ENCODE assay signal across 16 cellular contexts in the genomic region with DNA sequence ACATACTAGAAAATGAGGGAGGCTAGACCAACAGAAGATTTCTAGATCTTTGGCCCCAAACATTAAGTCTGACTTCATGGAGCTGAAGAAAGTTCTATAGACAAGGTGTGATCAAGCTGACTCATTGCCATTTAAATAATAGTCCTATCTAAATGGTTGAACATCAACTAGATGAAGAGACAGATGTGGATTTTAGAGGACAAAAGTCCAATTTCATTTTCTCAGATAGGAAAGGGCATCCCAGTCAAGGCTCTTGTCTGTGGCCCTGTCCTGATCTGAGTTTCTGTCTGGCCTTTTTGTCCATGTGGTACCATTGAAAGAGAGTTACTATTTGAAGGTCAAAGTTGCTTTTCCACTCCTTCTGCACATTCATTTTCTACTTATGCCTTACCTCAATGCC.
DNase-seq lines count a peak whose midpoint lies in the region; ATAC-seq and TF ChIP-seq lines count a peak whose summit lies in the region.
"Had no signal": no experiment of that assay in that cellular context is flagged by ENCODE, and none has a peak within 500 bp of the region (broad histone marks: within the 10 kb centered on the region; RNA-seq: fewer than 3 reads in every experiment).

No MANE protein-coding gene starts in this region.

- no peaks in the 10 kb centered on the region for H3K4me1 Mint-ChIP-seq in CD14-positive monocyte
- peaks cover 13 to 47% of the 10 kb centered on the region in 2 donors for H3K4me1 Mint-ChIP-seq in immature natural killer cell

- POLR2A ChIA-PET in SK-N-SH (lab: Yijun Ruan, JAX) = no interaction called here

- no peaks in the 10 kb centered on the region for H3K27me3 Mint-ChIP-seq in CD14-positive monocyte (ENCODE audit: low read depth in 3 of 3)
- no peaks in the 10 kb centered on the region for H3K27me3 Mint-ChIP-seq in immature natural killer cell (ENCODE audit: low read depth in 3 of 3)

- CTCF ChIA-PET in SK-N-SH (lab: Yijun Ruan, JAX) = interaction anchor here (1.5 kb wide), 1 partner anchor 261 kb away, joined by 3 read pairs; no protein-coding TSS in a partner anchor

- peaks cover 52% of the 10 kb centered on the region for H3F3A ChIP-seq in SK-N-SH (replicated peaks; ENCODE audit: insufficient read depth)

- H3K36me3 ChIP-seq in SK-N-SH (replicated peaks in 1 of 2; ENCODE audit: control insufficient read depth in 1 of 2, insufficient read depth in 2 of 2, low read length in 1 of 2) (peaks cover 13 to 22% of the 10 kb centered on the region in 2 experiments), muscle layer of colon (ENCODE audit: insufficient read depth, low read length) (no peaks in the 10 kb centered on the region)

- H3K27ac Mint-ChIP-seq in CD14-positive monocyte (no peak overlapping the region), immature natural killer cell (no peak overlapping the region)

- no peaks in the 10 kb centered on the region for H4K20me1 ChIP-seq in SK-N-SH (ENCODE audit: insufficient read depth)

- H3K9me3 Mint-ChIP-seq in CD14-positive monocyte (no peaks in the 10 kb centered on the region), immature natural killer cell (no peaks in the 10 kb centered on the region)

- DNase-seq in SK-N-SH = no peak
- DNase-seq in foreskin keratinocyte = no peak
- DNase-seq in CD14-positive monocyte (ENCODE audit: low spot score) = no peak
- DNase-seq in immature natural killer cell = no peak
- no peak for DNase-seq in CD1c-positive myeloid dendritic cell (ENCODE audit: extremely low spot score)
- DNase-seq: DMS79, GOT3, Kasumi-1, NCI-H2029 treated with DMSO at 0.1 percent for 48 hours, NCI-H510A treated with DMSO at 0.1 percent for 48 hours, SIG-M5 had no signal

- ATAC-seq in SK-N-SH treated with all-trans-retinoic acid at 6 μM for 48 hours (no peak), foreskin keratinocyte (no peak), HG02973 (IDR thresholded peaks at IDR 0.05; ENCODE audit: unreplicated experiment) (no peak)

- peak overlapping the region; percentile 60; the same call in 1 of the 2 replicates for H3K4me2 ChIP-seq in SK-N-SH
- H3K4me2 ChIP-seq: BLaER1 treated with 17β-estradiol and CSF1 and Interleukin-3, amounts not matched to agents 10 nM and 100 nM had no signal

- no peak overlapping the region for H3K4me3 Mint-ChIP-seq in CD14-positive monocyte
- no peak overlapping the region for H3K4me3 Mint-ChIP-seq in immature natural killer cell

- H3K27ac ChIP-seq in SK-N-SH (ENCODE audit: low read depth in 2 of 2, low read length in 1 of 2) = peak overlapping the region; percentile 69 to 99; a peak in 3 of 4 replicates
- peak overlapping the region; percentile 84 for H3K27ac ChIP-seq in foreskin keratinocyte
- H3K27ac ChIP-seq in muscle layer of colon (ENCODE audit: low read depth, low read length) = peak overlapping the region; percentile 71
- H3K27ac ChIP-seq: 22Rv1; BLaER1 treated with 17β-estradiol and CSF1 and Interleukin-3, amounts not matched to agents 10 nM and 100 nM had no signal

- H3K79me2 ChIP-seq in SK-N-SH (ENCODE audit: insufficient read depth) = peaks cover 87% of the 10 kb centered on the region

- H3K9ac ChIP-seq in SK-N-SH = peak overlapping the region; percentile 84
- H3K9ac ChIP-seq in muscle layer of colon (ENCODE audit: low read length) = no peak overlapping the region
- H3K9ac ChIP-seq: BLaER1 treated with 17β-estradiol and CSF1 and Interleukin-3, amounts not matched to agents 10 nM and 100 nM had no signal

- H3K27me3 ChIP-seq in SK-N-SH (ENCODE audit: insufficient read depth) (no peaks in the 10 kb centered on the region), foreskin keratinocyte (no peaks in the 10 kb centered on the region), muscle layer of colon (ENCODE audit: control insufficient read depth in 1 of 2, insufficient read depth in 2 of 2, low read length in 2 of 2) (no peaks in the 10 kb centered on the region)
- H3K27me3 ChIP-seq: BLaER1 treated with 17β-estradiol and CSF1 and Interleukin-3, amounts not matched to agents 10 nM and 100 nM had no signal

- no peak overlapping the region for H2AFZ ChIP-seq in SK-N-SH (ENCODE audit: low read depth)

- H3K9me3 ChIP-seq in SK-N-SH (no peaks in the 10 kb centered on the region), muscle layer of colon (ENCODE audit: low read length) (no peaks in the 10 kb centered on the region)

- TF ChIP-seq EP300 in SK-N-SH (IDR thresholded peaks at IDR 0.05; ENCODE audit: borderline replicate concordance in 1 of 2, low read depth in 1 of 2, low read length in 1 of 2) = no peak

- H3K36me3 Mint-ChIP-seq in CD14-positive monocyte (peaks cover 6 to 12% of the 10 kb centered on the region in 2 donors), immature natural killer cell (no peaks in the 10 kb centered on the region)

- H3K9me2 ChIP-seq in SK-N-SH = no peaks in the 10 kb centered on the region

- no peak for TF ChIP-seq CTCF in SK-N-SH (IDR thresholded peaks at IDR 0.05)
- TF ChIP-seq CTCF in foreskin keratinocyte (conservative IDR thresholded peaks at IDR 0.05) = no peak
- TF ChIP-seq CTCF in CD14-positive monocyte (IDR thresholded peaks at IDR 0.05) = no peak

- intact Hi-C loops in CD14-positive monocyte (cut with micrococcal nuclease) = no loop called here

- TF ChIP-seq RAD21 in SK-N-SH (IDR thresholded peaks at IDR 0.05; ENCODE audit: low read length) = no peak

- H3K4me3 ChIP-seq in SK-N-SH (ENCODE audit: low read depth in 2 of 2, low read length in 1 of 2) = no peak overlapping the region
- no peak overlapping the region for H3K4me3 ChIP-seq in muscle layer of colon (ENCODE audit: low read depth in 1 of 2, low read length in 2 of 2)
- H3K4me3 ChIP-seq: BLaER1 treated with 17β-estradiol and CSF1 and Interleukin-3, amounts not matched to agents 10 nM and 100 nM had no signal

- peaks cover 33 to 39% of the 10 kb centered on the region in 2 experiments for H3K4me1 ChIP-seq in SK-N-SH (ENCODE audit: control insufficient read depth in 1 of 2, insufficient read depth in 2 of 2, low read depth in 1 of 2, low read length in 1 of 2)
- peaks cover 34% of the 10 kb centered on the region for H3K4me1 ChIP-seq in foreskin keratinocyte
- H3K4me1 ChIP-seq in muscle layer of colon (ENCODE audit: insufficient read depth, low read length) = peaks cover 66% of the 10 kb centered on the region

TF ChIP-seq in SK-N-SH, 30 proteins besides CTCF, POLR2A, EP300 and RAD21 (continues in another document):
- TF ChIP-seq, protein P1, sequence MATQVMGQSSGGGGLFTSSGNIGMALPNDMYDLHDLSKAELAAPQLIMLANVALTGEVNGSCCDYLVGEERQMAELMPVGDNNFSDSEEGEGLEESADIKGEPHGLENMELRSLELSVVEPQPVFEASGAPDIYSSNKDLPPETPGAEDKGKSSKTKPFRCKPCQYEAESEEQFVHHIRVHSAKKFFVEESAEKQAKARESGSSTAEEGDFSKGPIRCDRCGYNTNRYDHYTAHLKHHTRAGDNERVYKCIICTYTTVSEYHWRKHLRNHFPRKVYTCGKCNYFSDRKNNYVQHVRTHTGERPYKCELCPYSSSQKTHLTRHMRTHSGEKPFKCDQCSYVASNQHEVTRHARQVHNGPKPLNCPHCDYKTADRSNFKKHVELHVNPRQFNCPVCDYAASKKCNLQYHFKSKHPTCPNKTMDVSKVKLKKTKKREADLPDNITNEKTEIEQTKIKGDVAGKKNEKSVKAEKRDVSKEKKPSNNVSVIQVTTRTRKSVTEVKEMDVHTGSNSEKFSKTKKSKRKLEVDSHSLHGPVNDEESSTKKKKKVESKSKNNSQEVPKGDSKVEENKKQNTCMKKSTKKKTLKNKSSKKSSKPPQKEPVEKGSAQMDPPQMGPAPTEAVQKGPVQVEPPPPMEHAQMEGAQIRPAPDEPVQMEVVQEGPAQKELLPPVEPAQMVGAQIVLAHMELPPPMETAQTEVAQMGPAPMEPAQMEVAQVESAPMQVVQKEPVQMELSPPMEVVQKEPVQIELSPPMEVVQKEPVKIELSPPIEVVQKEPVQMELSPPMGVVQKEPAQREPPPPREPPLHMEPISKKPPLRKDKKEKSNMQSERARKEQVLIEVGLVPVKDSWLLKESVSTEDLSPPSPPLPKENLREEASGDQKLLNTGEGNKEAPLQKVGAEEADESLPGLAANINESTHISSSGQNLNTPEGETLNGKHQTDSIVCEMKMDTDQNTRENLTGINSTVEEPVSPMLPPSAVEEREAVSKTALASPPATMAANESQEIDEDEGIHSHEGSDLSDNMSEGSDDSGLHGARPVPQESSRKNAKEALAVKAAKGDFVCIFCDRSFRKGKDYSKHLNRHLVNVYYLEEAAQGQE (IDR thresholded peaks at IDR 0.05; ENCODE audit: low read depth, low read length) = no peak

TF ChIP-seq in SK-N-SH treated with all-trans-retinoic acid at 6 μM for 48 hours, 23 proteins besides CTCF, POLR2A, EP300 and RAD21 (continues in another document):
- TF ChIP-seq, protein P2, sequence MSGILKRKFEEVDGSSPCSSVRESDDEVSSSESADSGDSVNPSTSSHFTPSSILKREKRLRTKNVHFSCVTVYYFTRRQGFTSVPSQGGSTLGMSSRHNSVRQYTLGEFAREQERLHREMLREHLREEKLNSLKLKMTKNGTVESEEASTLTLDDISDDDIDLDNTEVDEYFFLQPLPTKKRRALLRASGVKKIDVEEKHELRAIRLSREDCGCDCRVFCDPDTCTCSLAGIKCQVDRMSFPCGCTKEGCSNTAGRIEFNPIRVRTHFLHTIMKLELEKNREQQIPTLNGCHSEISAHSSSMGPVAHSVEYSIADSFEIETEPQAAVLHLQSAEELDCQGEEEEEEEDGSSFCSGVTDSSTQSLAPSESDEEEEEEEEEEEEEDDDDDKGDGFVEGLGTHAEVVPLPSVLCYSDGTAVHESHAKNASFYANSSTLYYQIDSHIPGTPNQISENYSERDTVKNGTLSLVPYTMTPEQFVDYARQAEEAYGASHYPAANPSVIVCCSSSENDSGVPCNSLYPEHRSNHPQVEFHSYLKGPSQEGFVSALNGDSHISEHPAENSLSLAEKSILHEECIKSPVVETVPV (CRISPR knock-in tag; IDR thresholded peaks at IDR 0.05) = no peak
- TF ChIP-seq TOX (CRISPR knock-in tag; IDR thresholded peaks at IDR 0.05; ENCODE audit: borderline replicate concordance) (no peak), SNAI2 (CRISPR knock-in tag; IDR thresholded peaks at IDR 0.05) (no peak), BACH2 (CRISPR knock-in tag; IDR thresholded peaks at IDR 0.05; ENCODE audit: borderline replicate concordance) (no peak), ZC3H10 (CRISPR knock-in tag; IDR thresholded peaks at IDR 0.05) (no peak), ZNF8 (CRISPR knock-in tag; IDR thresholded peaks at IDR 0.05) (no peak), ESRRG (CRISPR knock-in tag; IDR thresholded peaks at IDR 0.05) (no peak), OSR1 (CRISPR knock-in tag; IDR thresholded peaks at IDR 0.05) (no peak), ZNF70 (CRISPR knock-in tag; IDR thresholded peaks at IDR 0.05) (no peak), PPARA (CRISPR knock-in tag; IDR thresholded peaks at IDR 0.05; ENCODE audit: borderline replicate concordance) (no peak)
